6 cellular contexts compared by ENCODE assay signal in the genomic region with DNA sequence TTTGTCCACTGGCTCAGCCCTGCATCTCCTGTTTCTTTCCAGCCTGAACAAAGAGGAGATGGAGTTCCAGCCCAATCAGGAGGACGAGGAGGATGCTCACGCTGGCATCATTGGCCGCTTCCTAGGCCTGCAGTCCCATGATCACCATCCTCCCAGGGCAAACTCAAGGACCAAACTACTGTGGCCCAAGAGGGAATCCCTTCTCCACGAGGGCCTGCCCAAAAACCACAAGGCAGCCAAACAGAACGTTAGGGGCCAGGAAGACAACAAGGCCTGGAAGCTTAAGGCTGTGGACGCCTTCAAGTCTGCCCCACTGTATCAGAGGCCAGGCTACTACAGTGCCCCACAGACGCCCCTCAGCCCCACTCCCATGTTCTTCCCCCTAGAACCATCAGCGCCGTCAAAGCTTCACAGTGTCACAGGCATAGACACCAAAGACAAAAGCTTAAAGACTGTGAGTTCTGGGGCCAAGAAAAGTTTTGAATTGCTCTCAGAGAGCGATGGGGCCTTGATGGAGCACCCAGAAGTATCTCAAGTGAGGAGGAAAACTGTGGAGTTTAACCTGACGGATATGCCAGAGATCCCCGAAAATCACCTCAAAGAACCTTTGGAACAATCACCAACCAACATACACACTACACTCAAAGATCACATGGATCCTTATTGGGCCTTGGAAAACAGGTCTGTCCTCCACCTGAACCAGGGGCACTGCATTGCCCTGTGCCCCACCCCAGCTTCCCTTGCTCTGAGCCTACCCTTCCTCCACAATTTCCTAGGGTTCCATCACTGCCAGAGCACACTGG.
DNase-seq lines count a peak whose midpoint lies in the region.

No MANE protein-coding gene starts in this region.

- peak overlapping the region; percentile 85 to 100 (median 97) for H3K9ac ChIP-seq in BLaER1 treated with 17β-estradiol and CSF1 and Interleukin-3, amounts not matched to agents 10 nM and 100 nM
- H3K9ac ChIP-seq in adipocyte (ENCODE audit: low read length) (peak overlapping the region; percentile 100), mucosa of rectum (ENCODE audit: low read depth in 1 of 2, low read length in 2 of 2) (no peak overlapping the region)

- peaks cover 23 to 82% (median 33%) of the 10 kb centered on the region in 11 experiments for H3K36me3 ChIP-seq in BLaER1 treated with 17β-estradiol and CSF1 and Interleukin-3, amounts not matched to agents 10 nM and 100 nM
- peaks cover 52% of the 10 kb centered on the region for H3K36me3 ChIP-seq in adipocyte (ENCODE audit: control insufficient read depth, insufficient read depth, low read length, severe bottlenecking)
- peaks cover 32 to 39% of the 10 kb centered on the region in 2 donors for H3K36me3 ChIP-seq in mucosa of rectum (ENCODE audit: control insufficient read depth in 2 of 2, insufficient read depth in 2 of 2, low read length in 2 of 2)

- DNase-seq in adipocyte (ENCODE audit: low read depth) (peak; percentile 41), NCI-H1092 (lab: John Stamatoyannopoulos, UW) (no peak), T1000 (lab: John Stamatoyannopoulos, UW) (no peak)
- DNase-seq in stimulated activated CD4-positive, alpha-beta T cell treated with anti-CD3 and anti-CD28 coated beads, Interleukin-2, amount 100 ng/mL, for 24 hours = no peak

- peaks cover 42 to 70% (median 51%) of the 10 kb centered on the region in 10 experiments for H3K4me1 ChIP-seq in BLaER1 treated with 17β-estradiol and CSF1 and Interleukin-3, amounts not matched to agents 10 nM and 100 nM
- H3K4me1 ChIP-seq in adipocyte (ENCODE audit: control insufficient read depth, insufficient read depth, low read length) (peaks cover 45% of the 10 kb centered on the region), mucosa of rectum (ENCODE audit: control insufficient read depth in 2 of 2, insufficient read depth in 2 of 2, low read length in 2 of 2) (peaks cover 25 to 27% of the 10 kb centered on the region in 2 donors)

- peak overlapping the region in 4 of 10 experiments; percentile 5 to 98 (median 20); a peak in 3 of 20 replicates for H3K4me3 ChIP-seq in BLaER1 treated with 17β-estradiol and CSF1 and Interleukin-3, amounts not matched to agents 10 nM and 100 nM
- H3K4me3 ChIP-seq in adipocyte (ENCODE audit: low read length) = no peak overlapping the region
- H3K4me3 ChIP-seq in mucosa of rectum (ENCODE audit: low read length in 2 of 2) = no peak overlapping the region

- no peaks in the 10 kb centered on the region for H3K27me3 ChIP-seq in BLaER1 treated with 17β-estradiol and CSF1 and Interleukin-3, amounts not matched to agents 10 nM and 100 nM
- no peaks in the 10 kb centered on the region for H3K27me3 ChIP-seq in adipocyte (replicated peaks; ENCODE audit: control insufficient read depth, insufficient read depth, low read length)
- H3K27me3 ChIP-seq in mucosa of rectum (ENCODE audit: control insufficient read depth in 2 of 2, insufficient read depth in 2 of 2, low read length in 2 of 2) = no peaks in the 10 kb centered on the region

- peaks cover 0 to 13% (median 0%) of the 10 kb centered on the region in 11 experiments; a peak in 3 of 22 replicates for H3K9me3 ChIP-seq in BLaER1 treated with 17β-estradiol and CSF1 and Interleukin-3, amounts not matched to agents 10 nM and 100 nM (replicated peaks in 1 of 11)
- no peaks in the 10 kb centered on the region for H3K9me3 ChIP-seq in adipocyte (ENCODE audit: control insufficient read depth, low read length)
- no peaks in the 10 kb centered on the region for H3K9me3 ChIP-seq in mucosa of rectum (ENCODE audit: control insufficient read depth in 2 of 2, low read length in 2 of 2)

- peak overlapping the region; percentile 94 to 100 (median 98); a peak in 21 of 22 replicates for H3K27ac ChIP-seq in BLaER1 treated with 17β-estradiol and CSF1 and Interleukin-3, amounts not matched to agents 10 nM and 100 nM
- H3K27ac ChIP-seq in mucosa of rectum (ENCODE audit: low read depth in 2 of 2, low read length in 2 of 2) = peak overlapping the region; percentile 77 to 97

- H3K4me2 ChIP-seq in BLaER1 treated with 17β-estradiol and CSF1 and Interleukin-3, amounts not matched to agents 10 nM and 100 nM = peak overlapping the region; percentile 84 to 100 (median 91)

- H4K20me1 ChIP-seq in BLaER1 treated with 17β-estradiol and CSF1 and Interleukin-3, amounts not matched to agents 10 nM and 100 nM = peaks cover 29 to 73% (median 38%) of the 10 kb centered on the region in 11 experiments

Comparison
In these comparisons a context has a peak if more than half of its experiments do, and no peak if none do; other contexts are left out.
1. H3K9ac ChIP-seq: peak in BLaER1 treated with 17β-estradiol and CSF1 and Interleukin-3, amounts not matched to agents 10 nM and 100 nM (11 of 11) and adipocyte (single experiment); none in mucosa of rectum (0 of 2).